Comparison of ENCODE assay signal across 20 cellular contexts in genomic region chr10:35237766-35238512, GRCh38.
DNase-seq lines count a peak whose midpoint lies in the region; ATAC-seq, FAIRE-seq and TF ChIP-seq lines count a peak whose summit lies in the region.
"Had no signal": no experiment of that assay in that cellular context is flagged by ENCODE, and none has a peak within 500 bp of the region (broad histone marks: within the 10 kb centered on the region; RNA-seq: fewer than 3 reads in every experiment).

No MANE protein-coding gene starts in this region.

- H3K27ac ChIP-seq in HepG2 (ENCODE audit: extremely low read length, insufficient read depth, low read length), result no peak overlapping the region
- no peak overlapping the region for H3K27ac ChIP-seq in right lobe of liver
- H3K27ac ChIP-seq: A549 had no signal

- ATAC-seq in HepG2, result peak; percentile 79
- ATAC-seq in right lobe of liver, result no peak
- ATAC-seq in GM19467 (IDR thresholded peaks at IDR 0.05; ENCODE audit: unreplicated experiment), result no peak
- ATAC-seq: A549; CD8-positive, alpha-beta T cell had no signal

- H3K27ac Mint-ChIP-seq in glutamatergic neuron (ENCODE audit: unreplicated experiment) (peak overlapping the region; percentile 4), osteocyte (ENCODE audit: unreplicated experiment) (no peak overlapping the region)
- no peak overlapping the region for H3K27ac Mint-ChIP-seq in activated naive CD4-positive, alpha-beta T cell treated with anti-CD3 and anti-CD28 coated beads, Interleukin-2, amount 10 ng/mL, durations not matched to agents 7 days and 5 days
- H3K27ac Mint-ChIP-seq: CD14-positive monocyte; CD8-positive, alpha-beta T cell; IgD-negative memory B cell had no signal

- TF ChIP-seq RAD21 in HepG2 (CRISPR knock-in tag; IDR thresholded peaks at IDR 0.05), result no peak

- in situ Hi-C loops in HepG2 (cut with HindIII; ENCODE audit: extremely low pct_ligation_motif_present, low pct_unique_long_range_greater_than_20kb), result loop anchor here (10.0 kb wide), 1 partner anchor 1647 kb away; no protein-coding TSS in a partner anchor

- no peaks in the 10 kb centered on the region for H3K79me2 ChIP-seq in HepG2 (ENCODE audit: insufficient read depth, low read length)

- 23% methylated on average over 15 of the region's 15 CpGs for WGBS in HepG2 (ENCODE audit: low lambda C conversion rate)
- WGBS in right lobe of liver (ENCODE audit: insufficient coverage, low coverage, low lambda C conversion rate, missing lambda C conversion rate), result 97% methylated on average over 7 of the region's 15 CpGs

- peak overlapping the region; percentile 45 to 61 (median 49); a peak in 5 of 6 replicates for H3K4me3 ChIP-seq in HepG2 (replicated peaks in 1 of 3; ENCODE audit: insufficient read depth in 1 of 3, low read depth in 2 of 3, low read length in 3 of 3)
- H3K4me3 ChIP-seq in right lobe of liver, result no peak overlapping the region
- H3K4me3 ChIP-seq: A549 had no signal

- TF ChIP-seq EP300 in HepG2 (IDR thresholded peaks at IDR 0.05; ENCODE audit: low read depth in 2 of 2, low read length in 2 of 2) (no peak), HepG2 (CRISPR knock-in tag; IDR thresholded peaks at IDR 0.05; ENCODE audit: borderline replicate concordance) (0 out of 2 replicates have a peak, but pooled peaks have one; percentile 29)

- no TSS peak for BruUV-seq in HepG2 (replicated peaks; lab: Mats Ljungman, UMichigan)

- POLR2A ChIA-PET in HepG2 (lab: Yijun Ruan, JAX), result interaction anchor here (0.7 kb wide), 2 partner anchors 18 to 543 kb away, joined by 3 read pairs; no protein-coding TSS in a partner anchor

- CTCF ChIA-PET in HepG2 (lab: Yijun Ruan, JAX; ENCODE audit: low intra/inter-chr PET ratio, low total read pairs), result interaction anchor here (1.3 kb wide), 1 partner anchor 242 kb away, joined by 3 read pairs; no protein-coding TSS in a partner anchor
- CTCF ChIA-PET in activated naive CD4-positive, alpha-beta T cell treated with anti-CD3 and anti-CD28 coated beads, Interleukin-2, amount 10 ng/mL, durations not matched to agents 7 days and 5 days (lab: Charles Lee), result interaction anchor here (2.6 kb wide), 1 partner anchor 117 kb away, joined by 11 read pairs; no protein-coding TSS in a partner anchor

- peak overlapping the region; percentile 81 for H2AFZ ChIP-seq in HepG2 (ENCODE audit: low read length)

- H3K27me3 Mint-ChIP-seq in glutamatergic neuron (ENCODE audit: unreplicated experiment) (no peaks in the 10 kb centered on the region), osteocyte (ENCODE audit: unreplicated experiment) (no peaks in the 10 kb centered on the region)
- peaks cover 3% of the 10 kb centered on the region for H3K27me3 Mint-ChIP-seq in activated naive CD4-positive, alpha-beta T cell treated with anti-CD3 and anti-CD28 coated beads, Interleukin-2, amount 10 ng/mL, durations not matched to agents 7 days and 5 days
- H3K27me3 Mint-ChIP-seq: IgD-negative memory B cell had no signal

- H3K4me1 Mint-ChIP-seq in glutamatergic neuron (ENCODE audit: low read depth, unreplicated experiment) (peaks cover 8% of the 10 kb centered on the region), osteocyte (ENCODE audit: unreplicated experiment) (no peaks in the 10 kb centered on the region)
- no peaks in the 10 kb centered on the region for H3K4me1 Mint-ChIP-seq in activated naive CD4-positive, alpha-beta T cell treated with anti-CD3 and anti-CD28 coated beads, Interleukin-2, amount 10 ng/mL, durations not matched to agents 7 days and 5 days
- H3K4me1 Mint-ChIP-seq: CD14-positive monocyte, IgD-negative memory B cell had no signal

- peak; percentile 44 for DNase-seq in HepG2 (ENCODE audit: low spot score)
- DNase-seq in right lobe of liver, result no peak
- peak; percentile 21 for DNase-seq in NCI-H69 (lab: John Stamatoyannopoulos, UW)
- no peak for DNase-seq in glutamatergic neuron
- DNase-seq in osteocyte (ENCODE audit: extremely low spot score, unreplicated experiment), result peak; percentile 27
- no peak for DNase-seq in activated naive CD4-positive, alpha-beta T cell treated with anti-CD3 and anti-CD28 coated beads, Interleukin-2, amount 10 ng/mL, durations not matched to agents 7 days and 5 days
- no peak for DNase-seq in NCI-H2081 (lab: John Stamatoyannopoulos, UW)
- DNase-seq: CD8-positive, alpha-beta T cell; COR-L47; DMS153; DMS79 treated with DMSO at 0.1 percent for 48 hours; EL had no signal

- FAIRE-seq in HepG2 (lab: Jason Lieb, UNC), result no peak
- FAIRE-seq: A549, D721Med, G401.6, GM12891, H54 had no signal

- H3K9ac ChIP-seq in HepG2 (ENCODE audit: insufficient read depth, low read depth, low read length), result peak overlapping the region; percentile 49

- TF ChIP-seq CTCF in HepG2 (CRISPR knock-in tag; IDR thresholded peaks at IDR 0.05) (no peak), right lobe of liver (IDR thresholded peaks at IDR 0.05) (no peak), glutamatergic neuron (IDR thresholded peaks at IDR 0.05; ENCODE audit: partially characterized antibody, unreplicated experiment) (no peak), osteocyte (IDR thresholded peaks at IDR 0.05) (no peak)

- H3K9me3 Mint-ChIP-seq in glutamatergic neuron (ENCODE audit: unreplicated experiment) (peaks cover 1% of the 10 kb centered on the region), osteocyte (ENCODE audit: unreplicated experiment) (no peaks in the 10 kb centered on the region)
- no peaks in the 10 kb centered on the region for H3K9me3 Mint-ChIP-seq in activated naive CD4-positive, alpha-beta T cell treated with anti-CD3 and anti-CD28 coated beads, Interleukin-2, amount 10 ng/mL, durations not matched to agents 7 days and 5 days
- H3K9me3 Mint-ChIP-seq: CD14-positive monocyte; CD8-positive, alpha-beta T cell; IgD-negative memory B cell had no signal

- peaks cover 49% of the 10 kb centered on the region for H3K4me1 ChIP-seq in HepG2 (ENCODE audit: insufficient read depth, low read length)
- peaks cover 0 to 7% (median 0%) of the 10 kb centered on the region in 4 donors for H3K4me1 ChIP-seq in right lobe of liver
- H3K4me1 ChIP-seq: A549 had no signal

- TF ChIP-seq POLR2A in HepG2 (IDR thresholded peaks at IDR 0.05; ENCODE audit: insufficient read depth in 1 of 2, low read depth in 2 of 2, low read length in 2 of 2), result no peak
- TF ChIP-seq POLR2A in right lobe of liver (IDR thresholded peaks at IDR 0.05), result no peak

- H3K36me3 ChIP-seq in HepG2 (replicated peaks in 1 of 2; ENCODE audit: control insufficient read depth in 1 of 2, insufficient read depth in 2 of 2, low read length in 2 of 2), result no peaks in the 10 kb centered on the region
- H3K36me3 ChIP-seq in right lobe of liver, result no peaks in the 10 kb centered on the region

- no peaks in the 10 kb centered on the region for H4K20me1 ChIP-seq in HepG2 (ENCODE audit: insufficient read depth, low read length)

- peak overlapping the region; percentile 76 for H3K4me2 ChIP-seq in HepG2 (ENCODE audit: low read depth, low read length)
- H3K4me2 ChIP-seq: A549 had no signal

- H3K9me3 ChIP-seq in HepG2 (ENCODE audit: low read length) (no peaks in the 10 kb centered on the region), right lobe of liver (no peaks in the 10 kb centered on the region)
- H3K9me3 ChIP-seq: A549 had no signal

- no peaks in the 10 kb centered on the region for H3K36me3 Mint-ChIP-seq in glutamatergic neuron (ENCODE audit: unreplicated experiment)
- H3K36me3 Mint-ChIP-seq in osteocyte (ENCODE audit: unreplicated experiment), result no peaks in the 10 kb centered on the region
- H3K36me3 Mint-ChIP-seq in activated naive CD4-positive, alpha-beta T cell treated with anti-CD3 and anti-CD28 coated beads, Interleukin-2, amount 10 ng/mL, durations not matched to agents 7 days and 5 days, result no peaks in the 10 kb centered on the region
- H3K36me3 Mint-ChIP-seq: CD14-positive monocyte; CD8-positive, alpha-beta T cell; IgD-negative memory B cell had no signal

- intact Hi-C loops in HepG2 (cut with micrococcal nuclease; ENCODE audit: unreplicated experiment) (loop anchor here (10.0 kb wide), 1 partner anchor 97 kb away; the partner anchor contains the start of gene CCNY), right lobe of liver (cut with DNase I) (no loop called here)

- H3K27me3 ChIP-seq in HepG2 (ENCODE audit: control insufficient read depth in 1 of 2, insufficient read depth in 2 of 2, low read length in 2 of 2), result no peaks in the 10 kb centered on the region; a peak in 1 of 5 replicates
- H3K27me3 ChIP-seq in right lobe of liver, result no peaks in the 10 kb centered on the region

- no peak overlapping the region for H3K4me3 Mint-ChIP-seq in glutamatergic neuron (ENCODE audit: unreplicated experiment)
- H3K4me3 Mint-ChIP-seq in osteocyte (ENCODE audit: unreplicated experiment), result no peak overlapping the region
- H3K4me3 Mint-ChIP-seq in activated naive CD4-positive, alpha-beta T cell treated with anti-CD3 and anti-CD28 coated beads, Interleukin-2, amount 10 ng/mL, durations not matched to agents 7 days and 5 days, result no peak overlapping the region
- H3K4me3 Mint-ChIP-seq: CD14-positive monocyte; CD8-positive, alpha-beta T cell; IgD-negative memory B cell had no signal

TF ChIP-seq in HepG2, 621 proteins besides CTCF, POLR2A, EP300 and RAD21 (continues in another document):
- TF ChIP-seq ZNF614 (CRISPR knock-in tag; IDR thresholded peaks at IDR 0.05; ENCODE audit: borderline replicate concordance), result no peak
- no peak for TF ChIP-seq TOE1 (CRISPR knock-in tag; IDR thresholded peaks at IDR 0.05)
- TF ChIP-seq ZMYM4 (CRISPR knock-in tag; IDR thresholded peaks at IDR 0.05), result 0 out of 2 replicates have a peak, but pooled peaks have one; percentile 27
- no peak for TF ChIP-seq WIZ (CRISPR knock-in tag; IDR thresholded peaks at IDR 0.05)
- no peak for TF ChIP-seq TP53 (CRISPR knock-in tag; conservative IDR thresholded peaks at IDR 0.05)
- TF ChIP-seq ZNF260 (CRISPR knock-in tag; IDR thresholded peaks at IDR 0.05; ENCODE audit: borderline replicate concordance, low read depth), result no peak
- TF ChIP-seq U2AF2 (IDR thresholded peaks at IDR 0.05; ENCODE audit: low read depth, low read length), result no peak
- TF ChIP-seq RAD51 (IDR thresholded peaks at IDR 0.05; ENCODE audit: borderline replicate concordance), result no peak
- no peak for TF ChIP-seq ZNF749 (CRISPR knock-in tag; IDR thresholded peaks at IDR 0.05; ENCODE audit: borderline replicate concordance)
- no peak for TF ChIP-seq SRSF4 (IDR thresholded peaks at IDR 0.05; ENCODE audit: low read depth, low read length, poor library complexity, severe bottlenecking)

Comparison
In these comparisons a context has a peak if more than half of its experiments do, and no peak if none do; other contexts are left out.
1. DNase-seq: peak in HepG2 (single experiment), NCI-H69 (single experiment) and osteocyte (single experiment); none in right lobe of liver (0 of 3), glutamatergic neuron (single experiment), activated naive CD4-positive, alpha-beta T cell treated with anti-CD3 and anti-CD28 coated beads, Interleukin-2, amount 10 ng/mL, durations not matched to agents 7 days and 5 days (single experiment) and NCI-H2081 (0 of 2).
2. H3K4me3 ChIP-seq: peak in HepG2 (3 of 3); none in right lobe of liver (0 of 3).